ENCODE assay signal across 8 cellular contexts in genomic region chr14:50311974-50312733, GRCh38. TPM values are rescaled to one million over a fixed set of nuclear protein-coding genes. Genes with fewer than 3 reads are reported as not detected.
A peak's percentile ranks its signal among the peaks of the same experiment; 100 is the strongest.
DNase-seq lines count a peak whose midpoint lies in the region; TF ChIP-seq lines count a peak whose summit lies in the region.

A gene with protein sequence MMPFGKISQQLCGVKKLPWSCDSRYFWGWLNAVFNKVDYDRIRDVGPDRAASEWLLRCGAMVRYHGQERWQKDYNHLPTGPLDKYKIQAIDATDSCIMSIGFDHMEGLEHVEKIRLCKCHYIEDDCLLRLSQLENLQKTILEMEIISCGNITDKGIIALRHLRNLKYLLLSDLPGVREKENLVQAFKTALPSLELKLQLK (plus strand): TSS chr14:50312324. CDS start chr14:50321488, 9,164 bp downstream.
L2HGDH (minus strand) TSS chr14:50312229; CDS start chr14:50312150, 79 bp downstream.

- H3K9me3 ChIP-seq in ES-I3 (ENCODE audit: control insufficient read depth, insufficient read depth, low read length) (peaks cover 5% of the 10 kb centered on the region), H9 (ENCODE audit: control insufficient read depth, low read depth, low read length) (no peaks in the 10 kb centered on the region), neural progenitor cell (ENCODE audit: low read depth) (no peaks in the 10 kb centered on the region)

- no peak within 1 kb of the TSS for H4K5ac ChIP-seq in H9 (ENCODE audit: insufficient read length, low read depth, low read length)

- no peak within 1 kb of the TSS for H3T11ph ChIP-seq in H9 (ENCODE audit: low read length)

- peak; percentile 97 for DNase-seq in H9
- DNase-seq in M059J (ENCODE audit: low read depth), result peak; percentile 94
- DNase-seq in SHP77 treated with DMSO at 0.1 percent for 48 hours (lab: John Stamatoyannopoulos, UW), result peak; percentile 95
- DNase-seq in activated effector memory CD4-positive, alpha-beta T cell treated with anti-CD3 and anti-CD28 coated beads, Interleukin-2, amount 50 U/mL, for 16 hours, result peak; percentile 96
- peak; percentile 91 for DNase-seq in fibroblast of villous mesenchyme (ENCODE audit: low read depth)
- DNase-seq in neural progenitor cell (ENCODE audit: low spot score), result peak; percentile 97
- DNase-seq in stromal cell of bone marrow (ENCODE audit: low read depth), result peak; percentile 86

- peaks cover 10% of the 10 kb centered on the region; the same call in 1 of the 2 replicates for H3K79me2 ChIP-seq in H9 (ENCODE audit: insufficient read depth, low read length)
- peaks cover 66% of the 10 kb centered on the region for H3K79me2 ChIP-seq in neural progenitor cell (ENCODE audit: low read depth)

- H2AFZ ChIP-seq in H9 (ENCODE audit: low read length) (no peak within 1 kb of the TSS), neural progenitor cell (replicated peaks) (peak within 1 kb of the TSS; percentile 79)

- H3K23me2 ChIP-seq in H9 (ENCODE audit: insufficient read length, low read depth, low read length, poor library complexity, severe bottlenecking), result peaks cover 9% of the 10 kb centered on the region

- peaks cover 29 to 41% (median 33%) of the 10 kb centered on the region in 3 experiments for H3K36me3 Mint-ChIP-seq in H9 (ENCODE audit: insufficient read depth in 1 of 3, low read depth in 3 of 3)
- peaks cover 33% of the 10 kb centered on the region for H3K36me3 Mint-ChIP-seq in neural progenitor cell

- H3K27ac Mint-ChIP-seq in H9, result peak within 1 kb of the TSS; percentile 93 to 99 (median 99)
- H3K27ac Mint-ChIP-seq in neural progenitor cell, result peak within 1 kb of the TSS; percentile 96

- peak within 1 kb of the TSS; percentile 88 to 94 for H3K4me3 Mint-ChIP-seq in H9
- H3K4me3 Mint-ChIP-seq in neural progenitor cell, result peak within 1 kb of the TSS; percentile 95

- no peaks in the 10 kb centered on the region for H3K4me1 ChIP-seq in ES-I3 (ENCODE audit: insufficient read depth, low read length)
- no peaks in the 10 kb centered on the region for H3K4me1 ChIP-seq in H9 (ENCODE audit: insufficient read depth, low read length)
- peaks cover 13% of the 10 kb centered on the region for H3K4me1 ChIP-seq in neural progenitor cell

- no peak within 1 kb of the TSS; the same call in 1 of the 2 replicates for H3K4ac ChIP-seq in H9 (ENCODE audit: low read depth, low read length)

- no peak within 1 kb of the TSS for H4K91ac ChIP-seq in H9 (ENCODE audit: insufficient read length, low read depth, low read length)

- no peak within 1 kb of the TSS for H2BK120ac ChIP-seq in H9 (ENCODE audit: low read depth, low read length, poor library complexity, severe bottlenecking)

- H3K36me3 ChIP-seq in ES-I3 (ENCODE audit: insufficient read depth, low read length) (no peaks in the 10 kb centered on the region), neural progenitor cell (peaks cover 3% of the 10 kb centered on the region)

- peaks cover 18% of the 10 kb centered on the region for H3F3A ChIP-seq in neural progenitor cell (ENCODE audit: low read depth)

- no peak within 1 kb of the TSS for H2BK5ac ChIP-seq in H9 (ENCODE audit: insufficient read length, low read length)

- H3K27me3 Mint-ChIP-seq in H9 (ENCODE audit: low read depth) (no peaks in the 10 kb centered on the region; the same call in 1 of the 2 replicates), neural progenitor cell (ENCODE audit: insufficient read depth, low read depth) (peaks cover 5% of the 10 kb centered on the region)

- no peak within 1 kb of the TSS for H3K56ac ChIP-seq in H9 (ENCODE audit: insufficient read length, low read depth, low read length)

- no peak within 1 kb of the TSS for H2BK12ac ChIP-seq in H9 (ENCODE audit: insufficient read length, low read depth, low read length)

- peak within 1 kb of the TSS; percentile 56 for H3K9ac ChIP-seq in ES-I3 (ENCODE audit: low read depth, low read length)
- peak within 1 kb of the TSS; percentile 68 for H3K9ac ChIP-seq in H9 (ENCODE audit: extremely low read depth, insufficient read length, low read length)
- peak within 1 kb of the TSS; percentile 14 for H3K9ac ChIP-seq in neural progenitor cell

- peak within 1 kb of the TSS; percentile 92 for H3K18ac ChIP-seq in H9 (ENCODE audit: insufficient read length, low read depth, low read length)

- peak within 1 kb of the TSS; percentile 91 for H3K14ac ChIP-seq in H9 (ENCODE audit: insufficient read depth, low read length)

- peak within 1 kb of the TSS; percentile 88 for H3K4me3 ChIP-seq in fibroblast of villous mesenchyme (ENCODE audit: low read depth, low read length)
- H3K4me3 ChIP-seq in neural progenitor cell, result peak within 1 kb of the TSS; percentile 60

- H3K79me1 ChIP-seq in H9 (ENCODE audit: insufficient read depth, low read depth, low read length, poor library complexity, severe bottlenecking), result no peaks in the 10 kb centered on the region

- TF ChIP-seq CTCF in H9 (conservative IDR thresholded peaks at IDR 0.05) (peak; percentile 22; the same call in 1 of the 3 replicates), fibroblast of villous mesenchyme (IDR thresholded peaks at IDR 0.05; ENCODE audit: insufficient read depth, low read depth, low read length) (no peak), neural progenitor cell (IDR thresholded peaks at IDR 0.05) (no peak)

- no CpG with 5 or more reads among the region's 83 CpGs for WGBS in H9 (ENCODE audit: extremely low coverage, insufficient read length, low lambda C conversion rate)

- peaks cover 13 to 20% of the 10 kb centered on the region in 2 experiments for H3K9me3 Mint-ChIP-seq in H9
- H3K9me3 Mint-ChIP-seq in neural progenitor cell, result peaks cover 21% of the 10 kb centered on the region

- H3K4me2 ChIP-seq in H9 (ENCODE audit: insufficient read depth, insufficient read length, low read length) (peak within 1 kb of the TSS; percentile 90), neural progenitor cell (peak within 1 kb of the TSS; percentile 92)

- H3K27me3 ChIP-seq in H9 (ENCODE audit: insufficient read depth, low read length) (no peaks in the 10 kb centered on the region), neural progenitor cell (no peaks in the 10 kb centered on the region)

- H3K23ac ChIP-seq in H9 (ENCODE audit: insufficient read length, low read depth, low read length), result no peak within 1 kb of the TSS

- H3K27ac ChIP-seq in H9 (ENCODE audit: insufficient read length, low read depth, low read length) (no peak within 1 kb of the TSS), neural progenitor cell (peak within 1 kb of the TSS; percentile 74)

- no peak within 1 kb of the TSS for H4K8ac ChIP-seq in H9 (replicated peaks; ENCODE audit: insufficient read length, low read depth, low read length)

- H2BK20ac ChIP-seq in H9 (ENCODE audit: low read depth, low read length, poor library complexity, severe bottlenecking), result no peak within 1 kb of the TSS

- no peak within 1 kb of the TSS for H2BK15ac ChIP-seq in H9 (ENCODE audit: low read depth, low read length)

- no peak within 1 kb of the TSS for H2AK5ac ChIP-seq in H9 (ENCODE audit: insufficient read length, low read length)

- H3K4me1 Mint-ChIP-seq in H9 (peaks cover 10 to 24% of the 10 kb centered on the region in 2 experiments), neural progenitor cell (peaks cover 19% of the 10 kb centered on the region)

- H4K20me1 ChIP-seq in H9 (ENCODE audit: control insufficient read depth, insufficient read depth, insufficient read length) (no peaks in the 10 kb centered on the region), neural progenitor cell (ENCODE audit: low read depth) (no peaks in the 10 kb centered on the region)

RNA-seq across cellular contexts. Expression of the first gene that starts in this region (rescaled TPM):
- 22.4 TPM in 2 replicates for total RNA-seq in H9 (2021)
- total RNA-seq in M059J (2014; rRNA removed; shearing (Covaris generic)), result 5.5 and 16.8 TPM in 2 replicates
- 3.5 and 5.2 TPM in 2 replicates for total RNA-seq in fibroblast of villous mesenchyme
- 17.1 and 17.6 TPM in 2 replicates for total RNA-seq in neural progenitor cell (ENCODE audit: low replicate concordance)

RNA-seq across cellular contexts. Expression of gene L2HGDH, which starts in this region (rescaled TPM):
- total RNA-seq in H9 (2021) (22.6 and 24.8 TPM in 2 replicates), fibroblast of villous mesenchyme (3.5 and 4.3 TPM in 2 replicates), neural progenitor cell (ENCODE audit: low replicate concordance) (13.6 and 14.0 TPM in 2 replicates)
- total RNA-seq in M059J (2014; rRNA removed; shearing (Covaris generic)), result 4.3 and 9.9 TPM in 2 replicates

Comparison
In these comparisons a context has a peak if more than half of its experiments do, and no peak if none do; other contexts are left out.
1. H3K9ac ChIP-seq: peak in every context shown above with its lines; median percentile 68 in H9; 56 in ES-I3; 14 in neural progenitor cell.